In genomic region chr20:35601021-35601973, GRCh38 we compare ENCODE assay signal across 9 cellular contexts. TPM values are rescaled to one million over a fixed set of nuclear protein-coding genes. Genes with fewer than 3 reads are reported as not detected.
A peak's percentile ranks its signal among the peaks of the same experiment; 100 is the strongest.
DNase-seq lines count a peak whose midpoint lies in the region; ATAC-seq, FAIRE-seq and TF ChIP-seq lines count a peak whose summit lies in the region.
"Had no signal": no experiment of that assay in that cellular context is flagged by ENCODE, and none has a peak within 500 bp of the region (broad histone marks: within the 10 kb centered on the region; RNA-seq: fewer than 3 reads in every experiment).

No MANE protein-coding gene starts in this region.

- H3K56ac ChIP-seq in H1 (replicated peaks; ENCODE audit: insufficient read length, low read depth, low read length): peak overlapping the region; percentile 19

- no peaks in the 10 kb centered on the region for H3K9me3 ChIP-seq in H1 (ENCODE audit: insufficient read depth in 2 of 2, low read depth in 1 of 2, low read length in 1 of 2)

- peak; percentile 39 for FAIRE-seq in GM19239 (lab: Jason Lieb, UNC)
- no peak for FAIRE-seq in H1 (lab: Jason Lieb, UNC)
- FAIRE-seq: G401.6 had no signal

- peaks cover 11% of the 10 kb centered on the region; the same call in 1 of the 2 replicates for H3K23me2 ChIP-seq in H1 (ENCODE audit: low read depth, low read length)

- H3K18ac ChIP-seq in H1 (ENCODE audit: extremely low read depth, low read length): peak overlapping the region; percentile 83

- peaks cover 0 to 14% (median 7%) of the 10 kb centered on the region in 4 experiments; a peak in 4 of 7 replicates for H3K4me1 ChIP-seq in H1 (replicated peaks in 1 of 4; ENCODE audit: control insufficient read depth in 3 of 4, insufficient read depth in 4 of 4, low read length in 3 of 4)

- CTCF ChIA-PET in H1 (lab: Charles Lee; ENCODE audit: partially characterized antibody): interaction anchor here (0.8 to 8.3 kb wide), 7 partner anchors 8 to 99 kb away, joined by 3 to 121 read pairs (median 4); partner anchors contain the start of gene SPAG4

- WGBS in H1 (ENCODE audit: extremely low coverage in 1 of 2, insufficient coverage in 1 of 2, insufficient read length in 1 of 2, insufficient replicate concordance in 2 of 2, low coverage in 1 of 2, low lambda C conversion rate in 2 of 2, missing lambda C conversion rate in 1 of 2), 2 experiments: 2% methylated on average over 42 of the region's 102 CpGs; no CpG with 5 or more reads in 1 of the 2 experiments

- H3K4me2 ChIP-seq in H1 (ENCODE audit: insufficient read depth in 1 of 2, low read depth in 2 of 2, low read length in 2 of 2): peak overlapping the region; percentile 75 to 82

- peak overlapping the region in 2 of 4 experiments; percentile 18 to 20; a peak in 3 of 7 replicates for H3K9ac ChIP-seq in H1 (replicated peaks in 1 of 4; ENCODE audit: extremely low read depth in 1 of 4, low read depth in 3 of 4, low read length in 3 of 4)

- H2AFZ ChIP-seq in H1 (ENCODE audit: low read length): peak overlapping the region; percentile 77; the same call in 1 of the 2 replicates

- TF ChIP-seq CTCF in 22Rv1 (IDR thresholded peaks at IDR 0.05) (peak; percentile 70), H1 (IDR thresholded peaks at IDR 0.05; ENCODE audit: control extremely low read depth in 1 of 3, insufficient read depth in 1 of 3, low read depth in 1 of 3, low read length in 3 of 3) (peak; percentile 16 to 42 (median 24); a peak in 3 of 4 replicates)

- TF ChIP-seq RAD21 in H1 (IDR thresholded peaks at IDR 0.05 in 1 of 2, conservative IDR thresholded peaks at IDR 0.05 in 1 of 2; ENCODE audit: low read depth in 2 of 2, low read length in 2 of 2): peak; percentile 25 to 29; a peak in 2 of 4 replicates

- peaks cover 6 to 46% (median 34%) of the 10 kb centered on the region in 4 experiments for H3K27me3 ChIP-seq in H1 (replicated peaks in 1 of 4; ENCODE audit: control insufficient read depth in 3 of 4, extremely low read depth in 1 of 4, insufficient read depth in 3 of 4, low read length in 3 of 4)

- H3K27ac ChIP-seq in 22Rv1: 0 out of 2 replicates have a peak overlapping the region, but pooled peaks have one; percentile 7
- no peak overlapping the region for H3K27ac ChIP-seq in H1 (ENCODE audit: low read depth, low read length)

- H3K79me1 ChIP-seq in H1 (ENCODE audit: low read depth, low read length): no peaks in the 10 kb centered on the region

- TF ChIP-seq POLR2A in H1 (IDR thresholded peaks at IDR 0.05; ENCODE audit: control extremely low read depth in 1 of 2, low read depth in 2 of 2, low read length in 2 of 2): no peak

- H2BK15ac ChIP-seq in H1 (ENCODE audit: low read length): peak overlapping the region; percentile 72

- peak overlapping the region; percentile 27 for H3K4ac ChIP-seq in H1 (replicated peaks; ENCODE audit: insufficient read length, low read depth, low read length)

- H4K20me1 ChIP-seq in H1 (replicated peaks in 1 of 2; ENCODE audit: control insufficient read depth in 1 of 2, insufficient read depth in 2 of 2, low read length in 2 of 2): peaks cover 0 to 2% of the 10 kb centered on the region in 2 experiments

- peak overlapping the region; percentile 75; the same call in 1 of the 2 replicates for H2BK12ac ChIP-seq in H1 (ENCODE audit: low read depth, low read length)

- no peak overlapping the region for H2BK120ac ChIP-seq in H1 (replicated peaks; ENCODE audit: low read depth, low read length)

- H4K5ac ChIP-seq in H1 (ENCODE audit: insufficient read length, low read depth, low read length): no peak overlapping the region

- DNase-seq in GM19239 (ENCODE audit: insufficient read length, low spot score) (peak; percentile 70), NCI-H510A treated with DMSO at 0.1 percent for 48 hours (lab: John Stamatoyannopoulos, UW) (peak; percentile 34), H1 (ENCODE audit: low read depth in 1 of 2, low spot score in 2 of 2) (peak in 1 of 2 experiments; percentile 91), midbrain (lab: John Stamatoyannopoulos, UW) (peak; percentile 37)
- DNase-seq in activated CD8-positive, alpha-beta memory T cell treated with anti-CD3 and anti-CD28 coated beads for 24 hours: peak; percentile 87
- peak; percentile 51 for DNase-seq in stimulated activated CD8-positive, alpha-beta memory T cell treated with anti-CD3 and anti-CD28 coated beads, Interleukin-15, amount 100 ng/mL, for 24 hours (ENCODE audit: low read depth)

- H4K91ac ChIP-seq in H1 (replicated peaks; ENCODE audit: insufficient read length, low read length): peak overlapping the region; percentile 51

- H2AK5ac ChIP-seq in H1 (ENCODE audit: low read depth, low read length): no peak overlapping the region

- H3K23ac ChIP-seq in H1 (ENCODE audit: insufficient read length): no peak overlapping the region

- POLR2A ChIA-PET in H1 (lab: Charles Lee; ENCODE audit: partially characterized antibody): interaction anchor here (0.6 to 2.1 kb wide), 14 partner anchors 8 to 147 kb away, joined by 3 to 13 read pairs (median 4); partner anchors contain the start of genes CEP250, CPNE1, ERGIC3 and RBM12

- ATAC-seq in GM19455 (IDR thresholded peaks at IDR 0.05; ENCODE audit: unreplicated experiment): no peak

- H2BK5ac ChIP-seq in H1 (ENCODE audit: low read depth, low read length): no peak overlapping the region

- H3K79me2 ChIP-seq in H1 (ENCODE audit: control insufficient read depth in 1 of 2, insufficient read depth in 2 of 2, low read length in 2 of 2): no peaks in the 10 kb centered on the region

- no peak for TF ChIP-seq EP300 in H1 (IDR thresholded peaks at IDR 0.05; ENCODE audit: borderline replicate concordance in 1 of 2, low read depth in 2 of 2, low read length in 2 of 2)

- H3K36me3 ChIP-seq in H1 (ENCODE audit: control insufficient read depth in 2 of 4, insufficient read depth in 4 of 4, low read length in 3 of 4): no peaks in the 10 kb centered on the region

- H2BK20ac ChIP-seq in H1 (ENCODE audit: low read length): no peak overlapping the region

- H3K14ac ChIP-seq in H1 (ENCODE audit: insufficient read length): no peak overlapping the region

- peak overlapping the region; percentile 86 for H4K8ac ChIP-seq in H1 (ENCODE audit: extremely low read depth, insufficient read depth, low read length)

- H3K4me3 ChIP-seq in H1 (ENCODE audit: extremely low read depth in 1 of 4, insufficient read depth in 2 of 4, low read depth in 3 of 4, low read length in 4 of 4): peak overlapping the region; percentile 28 to 66 (median 46)

TF ChIP-seq in H1, 55 proteins besides CTCF, POLR2A, EP300 and RAD21 (continues in another document):
- no peak for TF ChIP-seq CBX5 (IDR thresholded peaks at IDR 0.05; ENCODE audit: low read depth, low read length)
- TF ChIP-seq ATF2 (IDR thresholded peaks at IDR 0.05; ENCODE audit: low read length): peak; percentile 62; the same call in 1 of the 2 replicates
- TF ChIP-seq MAX (IDR thresholded peaks at IDR 0.05): peak; percentile 100
- TF ChIP-seq CTBP2 (IDR thresholded peaks at IDR 0.05; ENCODE audit: borderline replicate concordance, insufficient read depth, insufficient read length, low read length): peak; percentile 29
- peak in 1 of 2 experiments; percentile 97; a peak in 2 of 4 replicates for TF ChIP-seq HDAC2 (IDR thresholded peaks at IDR 0.05; ENCODE audit: borderline replicate concordance in 1 of 2, low read depth in 2 of 2, low read length in 2 of 2)
- no peak for TF ChIP-seq YY1 (IDR thresholded peaks at IDR 0.05; ENCODE audit: low read depth, low read length)
- no peak for TF ChIP-seq SIRT6 (IDR thresholded peaks at IDR 0.05; ENCODE audit: low read length)
- 0 out of 2 replicates have a peak, but pooled peaks have one; percentile 65 for TF ChIP-seq RBBP5 (IDR thresholded peaks at IDR 0.05; ENCODE audit: borderline replicate concordance, low read depth, low read length)
- TF ChIP-seq E2F6 (IDR thresholded peaks at IDR 0.05): peak; percentile 100

RNA-seq across cellular contexts. Expression of gene SPAG4, which starts 14.3 kb away (rescaled TPM):
- total RNA-seq in H1 (2021; fragmentation: NEBNext Ultra II Directional; extraction: Animal tissue kit (Norgen Biotek cat#: 25700)): 1.5 and 2.4 TPM in 2 replicates
- 6.0 and 8.9 TPM in 2 replicates for polyA plus RNA-seq in H1 (2011; rRNA removed)
- 5.8 TPM for polyA plus RNA-seq in H1 (2011; cell fraction: cytosol; rRNA removed)
- 16.4 TPM for polyA plus RNA-seq in H1 (2011; cell fraction: nucleus; rRNA removed)
- 2.2 to 6.2 TPM (median 4.0 TPM) in 4 replicates for polyA plus RNA-seq in H1 (2012, experiment 1 of 2)
- polyA plus RNA-seq in H1 (2012, experiment 2 of 2): 5.5 TPM
- polyA plus RNA-seq in H1 (2013, experiment 1 of 2): 5.0 TPM
- polyA plus RNA-seq in H1 (2013, experiment 2 of 2): 3.8 TPM
- polyA minus RNA-seq in H1 (2011; rRNA and poly(A)+ RNA removed): 1.6 and 2.1 TPM in 2 replicates
- polyA minus RNA-seq in H1 (2011; cell fraction: cytosol; rRNA and poly(A)+ RNA removed): not detected
- 6.1 TPM for polyA minus RNA-seq in H1 (2011; cell fraction: nucleus; rRNA and poly(A)+ RNA removed)

RNA-seq across cellular contexts. Expression of gene ERGIC3, which starts 59.4 kb away (rescaled TPM):
- 174 and 178 TPM in 2 replicates for total RNA-seq in H1 (2021; fragmentation: NEBNext Ultra II Directional; extraction: Animal tissue kit (Norgen Biotek cat#: 25700))
- 341 and 364 TPM in 2 replicates for polyA plus RNA-seq in H1 (2011; rRNA removed)
- polyA plus RNA-seq in H1 (2011; cell fraction: cytosol; rRNA removed): 363 TPM
- 409 TPM for polyA plus RNA-seq in H1 (2011; cell fraction: nucleus; rRNA removed)
- 277 to 371 TPM (median 349 TPM) in 4 replicates for polyA plus RNA-seq in H1 (2012, experiment 1 of 2)
- 315 TPM for polyA plus RNA-seq in H1 (2012, experiment 2 of 2)
- 143 TPM for polyA plus RNA-seq in H1 (2013, experiment 1 of 2)
- polyA plus RNA-seq in H1 (2013, experiment 2 of 2): 146 TPM
- polyA minus RNA-seq in H1 (2011; rRNA and poly(A)+ RNA removed): 335 and 380 TPM in 2 replicates
- polyA minus RNA-seq in H1 (2011; cell fraction: cytosol; rRNA and poly(A)+ RNA removed): 83.5 TPM
- polyA minus RNA-seq in H1 (2011; cell fraction: nucleus; rRNA and poly(A)+ RNA removed): 96.6 TPM
